Comparison of ENCODE assay signal across 8 cellular contexts in the genomic region with DNA sequence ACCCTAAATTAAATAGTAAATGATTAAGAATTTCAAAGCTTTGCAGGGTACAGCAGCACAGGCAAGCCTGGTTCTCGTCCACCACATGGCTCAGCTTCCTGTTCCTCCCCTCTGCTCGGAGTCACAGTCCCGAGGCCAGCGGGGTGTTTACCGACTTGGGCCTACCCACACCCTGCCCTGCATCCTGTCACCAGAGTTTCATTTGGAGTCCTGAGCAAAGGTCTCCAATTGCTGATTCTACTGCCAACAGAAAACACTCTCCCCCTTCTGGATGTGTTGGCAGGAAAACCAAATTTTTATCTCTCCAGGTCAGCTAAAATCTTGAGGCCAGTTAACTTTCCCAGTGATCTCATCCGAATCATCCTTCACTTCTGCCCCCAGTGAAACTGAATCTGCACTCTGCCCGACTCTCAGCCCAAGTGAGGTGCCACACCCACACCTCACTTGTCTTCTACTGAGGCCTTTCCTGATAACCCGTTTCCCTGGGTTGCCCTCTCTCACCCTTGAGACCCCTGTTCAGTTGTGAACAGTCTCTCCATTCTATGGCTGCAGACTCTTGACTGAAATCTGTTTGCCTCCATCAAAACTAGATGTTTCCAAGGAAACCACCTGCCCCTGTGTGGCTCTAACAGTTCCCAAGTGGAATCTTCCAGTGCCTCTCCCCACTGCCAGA.
DNase-seq lines count a peak whose midpoint lies in the region; ATAC-seq and FAIRE-seq lines count a peak whose summit lies in the region.

No MANE protein-coding gene starts in this region.

- peaks cover 6% of the 10 kb centered on the region for H3K9me3 Mint-ChIP-seq in activated naive CD8-positive, alpha-beta T cell (ENCODE audit: low read depth)

- DNase-seq in RCC 7860 (ENCODE audit: low spot score), result peak; percentile 73
- DNase-seq in iris pigment epithelial cell (ENCODE audit: low read depth), result peak; percentile 70
- peak; percentile 36 to 46 for DNase-seq in stimulated activated CD8-positive, alpha-beta memory T cell treated with anti-CD3 and anti-CD28 coated beads, Interleukin-2, amount 100 ng/mL, for 1 hour (ENCODE audit: low read depth in 2 of 2)
- no peak for DNase-seq in NCI-H2029 (lab: John Stamatoyannopoulos, UW)
- DNase-seq in putamen (ENCODE audit: low spot score), result no peak

- peak; percentile 20 for FAIRE-seq in RCC 7860 (lab: Jason Lieb, UNC)

- H3K27me3 Mint-ChIP-seq in activated naive CD8-positive, alpha-beta T cell, result no peaks in the 10 kb centered on the region

- H3K27ac Mint-ChIP-seq in activated naive CD8-positive, alpha-beta T cell, result peak overlapping the region; percentile 91

- H3K4me3 Mint-ChIP-seq in activated naive CD8-positive, alpha-beta T cell, result peak overlapping the region; percentile 48

- H3K36me3 Mint-ChIP-seq in activated naive CD8-positive, alpha-beta T cell, result peaks cover 13% of the 10 kb centered on the region

- peak; percentile 60 for ATAC-seq in GM18520 (IDR thresholded peaks at IDR 0.05; ENCODE audit: unreplicated experiment)
- peak; percentile 63 for ATAC-seq in HG02970 (IDR thresholded peaks at IDR 0.05; ENCODE audit: low FRiP score, unreplicated experiment)

- peaks cover 61% of the 10 kb centered on the region for H3K4me1 Mint-ChIP-seq in activated naive CD8-positive, alpha-beta T cell (ENCODE audit: low read depth)

Comparison
In these comparisons a context has a peak if more than half of its experiments do, and no peak if none do; other contexts are left out.
1. DNase-seq: peak in RCC 7860 (single experiment), iris pigment epithelial cell (single experiment) and stimulated activated CD8-positive, alpha-beta memory T cell treated with anti-CD3 and anti-CD28 coated beads, Interleukin-2, amount 100 ng/mL, for 1 hour (2 of 2); none in NCI-H2029 (single experiment) and putamen (single experiment).